30 cellular contexts compared by ENCODE assay signal in genomic region chr10:108036298-108036697, GRCh38.
"Had no signal": no experiment of that assay in that cellular context is flagged by ENCODE, and none has a peak within 500 bp of the region (broad histone marks: within the 10 kb centered on the region; RNA-seq: fewer than 3 reads in every experiment).

No MANE protein-coding gene starts in this region.

- H3K27me3 ChIP-seq: Peyer's patch had no signal

- H3K36me3 ChIP-seq: Peyer's patch, WERI-Rb-1 had no signal

- ATAC-seq: activated CD8-positive, alpha-beta memory T cell treated with anti-CD3 and anti-CD28 coated beads, Interleukin-2, amount 10 ng/mL, durations not matched to agents 7 days and 5 days; activated naive CD8-positive, alpha-beta T cell treated with anti-CD3 and anti-CD28 coated beads, Interleukin-2, amount 50 U/mL, for 24 hours had no signal

- H3K4me1 ChIP-seq: Peyer's patch had no signal

- H3K9me3 ChIP-seq: Peyer's patch had no signal

- DNase-seq: activated CD4-positive, alpha-beta memory T cell treated with anti-CD3 and anti-CD28 coated beads, Interleukin-2, amount 10 ng/mL, durations not matched to agents 7 days and 5 days; activated CD4-positive, alpha-beta T cell treated with anti-CD3 and anti-CD28 coated beads for 1 hour; activated CD4-positive, alpha-beta T cell treated with anti-CD3 and anti-CD28 coated beads for 48 hours; activated CD4-positive, CD25-positive, alpha-beta regulatory T cell; activated CD8-positive, alpha-beta memory T cell treated with anti-CD3 and anti-CD28 coated beads for 24 hours; activated CD8-positive, alpha-beta memory T cell treated with anti-CD3 and anti-CD28 coated beads, Interleukin-2, amount 10 ng/mL, durations not matched to agents 7 days and 5 days; activated CD8-positive, alpha-beta memory T cell treated with anti-CD3 and anti-CD28 coated beads, Interleukin-2, amount 50 U/mL, for 48 hours; activated effector memory CD4-positive, alpha-beta T cell treated with Interleukin-2 at 50 U/mL for 16 hours; activated naive CD4-positive, alpha-beta T cell treated with anti-CD3 and anti-CD28 coated beads, Interleukin-2, amount 10 ng/mL, durations not matched to agents 7 days and 5 days; activated naive CD8-positive, alpha-beta T cell treated with anti-CD3 and anti-CD28 coated beads, Interleukin-2, amount 50 U/mL, for 24 hours; activated T-cell treated with anti-CD3 and anti-CD28 coated beads, Interleukin-2, amount 50 U/mL, for 48 hours; anterior cingulate cortex; caudate nucleus; cerebellar nuclear complex; MV-4-11; NCI-H1092; NCI-H1436 treated with DMSO at 0.1 percent for 48 hours; NCI-H1694 treated with DMSO at 0.1 percent for 48 hours; NCI-H2029; NCI-H446; NCI-H524 treated with DMSO at 0.1 percent for 48 hours; NCI-H82; Peyer's patch; RPMI8226; SW 1271; T-helper 1 cell; T-helper 2 cell; T-helper 9 cell; WERI-Rb-1 had no signal

- H3K4me3 ChIP-seq: Peyer's patch had no signal

- H3K27ac ChIP-seq: KMS-11, Peyer's patch, WERI-Rb-1 had no signal
